Comparison of ENCODE assay signal across 8 cellular contexts in genomic region chr5:28770307-28770706, GRCh38.
"Had no signal": no experiment of that assay in that cellular context is flagged by ENCODE, and none has a peak within 500 bp of the region (broad histone marks: within the 10 kb centered on the region; RNA-seq: fewer than 3 reads in every experiment).

No MANE protein-coding gene starts in this region.

- FAIRE-seq: G401.6, GM12878, GM12891, GM12892, GM18507, GM19239 had no signal

- DNase-seq: GDM1, GF-D8 had no signal

- ATAC-seq: GM12878 had no signal

- H3K4me3 ChIP-seq: GM12878 had no signal
